ENCODE assay signal across 26 cellular contexts in genomic region chr14:90728951-90729350, GRCh38.
"Had no signal": no experiment of that assay in that cellular context is flagged by ENCODE, and none has a peak within 500 bp of the region (broad histone marks: within the 10 kb centered on the region; RNA-seq: fewer than 3 reads in every experiment).

No MANE protein-coding gene starts in this region.

- H3K9me3 ChIP-seq: ascending aorta, breast epithelium, gastroesophageal sphincter, heart right ventricle, left lung, tibial artery had no signal

- H3K27ac Mint-ChIP-seq: activated CD8-positive, alpha-beta T cell treated with anti-CD3 and anti-CD28 coated beads, Interleukin-2, amount 10 ng/mL, durations not matched to agents 7 days and 5 days; activated naive CD8-positive, alpha-beta T cell treated with anti-CD3 and anti-CD28 coated beads, Interleukin-2, amount 50 U/mL, for 24 hours; activated T-helper 1 cell treated with anti-CD3 and anti-CD28 coated beads, Interleukin-12 subunit alpha, Interleukin-12 subunit beta, Interleukin-2, Interleukin-4 antibody, amounts not matched to agents 30 ng/mL and 10 ng/mL and 1 ng/mL, durations not matched to agents 14 hours and 24 hours and 36 hours; progenitor cell of endocrine pancreas; T-cell; T-helper 2 cell treated with Interferon-gamma antibody and Interleukin-4, amounts not matched to agents 5 μg/mL and 100 μg/mL, for 36 hours had no signal

- DNase-seq: activated CD4-positive, alpha-beta T cell treated with anti-CD3 and anti-CD28 coated beads, Interleukin-2, amount 50 U/mL, for 1 hour; activated CD4-positive, CD25-positive, alpha-beta regulatory T cell treated with anti-CD3 and anti-CD28 coated beads, Interleukin-2, amount 50 U/mL, for 72 hours; activated CD8-positive, alpha-beta T cell treated with anti-CD3 and anti-CD28 coated beads, Interleukin-2, amount 10 ng/mL, durations not matched to agents 7 days and 5 days; activated gamma-delta T cell; activated naive CD4-positive, alpha-beta T cell treated with anti-CD3 and anti-CD28 coated beads, Interleukin-2, amount 50 U/mL, for 16 hours; activated naive CD8-positive, alpha-beta T cell treated with anti-CD3 and anti-CD28 coated beads, Interleukin-2, amount 50 U/mL, for 24 hours; cerebellar nuclear complex; cortex of kidney; effector CD4-positive, alpha-beta T cell; heart right ventricle; left lung; naive thymus-derived CD8-positive, alpha-beta T cell; stimulated activated CD4-positive, alpha-beta T cell treated with anti-CD3 and anti-CD28 coated beads, Interleukin-2, amount 100 ng/mL, for 48 hours; stimulated activated naive CD4-positive, alpha-beta T cell; T-cell; tibial artery; WERI-Rb-1 had no signal

- H3K9me3 Mint-ChIP-seq: activated naive CD8-positive, alpha-beta T cell treated with anti-CD3 and anti-CD28 coated beads, Interleukin-2, amount 50 U/mL, for 24 hours; activated T-helper 1 cell treated with anti-CD3 and anti-CD28 coated beads, Interleukin-12 subunit alpha, Interleukin-12 subunit beta, Interleukin-2, Interleukin-4 antibody, amounts not matched to agents 30 ng/mL and 10 ng/mL and 1 ng/mL, durations not matched to agents 14 hours and 24 hours and 36 hours; naive thymus-derived CD8-positive, alpha-beta T cell; T-cell; T-helper 2 cell treated with Interferon-gamma antibody and Interleukin-4, amounts not matched to agents 5 μg/mL and 100 μg/mL, for 36 hours had no signal

- H3K27ac ChIP-seq: breast epithelium, gastroesophageal sphincter, heart right ventricle, left lung, WERI-Rb-1 had no signal

- H3K4me3 Mint-ChIP-seq: activated CD8-positive, alpha-beta T cell treated with anti-CD3 and anti-CD28 coated beads, Interleukin-2, amount 10 ng/mL, durations not matched to agents 7 days and 5 days; activated naive CD8-positive, alpha-beta T cell treated with anti-CD3 and anti-CD28 coated beads, Interleukin-2, amount 50 U/mL, for 24 hours; activated T-helper 1 cell treated with anti-CD3 and anti-CD28 coated beads, Interleukin-12 subunit alpha, Interleukin-12 subunit beta, Interleukin-2, Interleukin-4 antibody, amounts not matched to agents 30 ng/mL and 10 ng/mL and 1 ng/mL, durations not matched to agents 14 hours and 24 hours and 36 hours; naive thymus-derived CD8-positive, alpha-beta T cell; T-cell; T-helper 2 cell treated with Interferon-gamma antibody and Interleukin-4, amounts not matched to agents 5 μg/mL and 100 μg/mL, for 36 hours had no signal

- H3K4me1 ChIP-seq: breast epithelium had no signal

- H3K36me3 ChIP-seq: ascending aorta, breast epithelium, left lung, tibial artery had no signal

- H3K27me3 ChIP-seq: ascending aorta, breast epithelium, gastroesophageal sphincter, heart right ventricle, left lung, tibial artery had no signal

- H3K4me3 ChIP-seq: ascending aorta, breast epithelium, gastroesophageal sphincter, heart right ventricle, left lung, lung, tibial artery had no signal

- ATAC-seq: activated CD8-positive, alpha-beta T cell treated with anti-CD3 and anti-CD28 coated beads, Interleukin-2, amount 10 ng/mL, durations not matched to agents 7 days and 5 days; activated naive CD8-positive, alpha-beta T cell treated with anti-CD3 and anti-CD28 coated beads, Interleukin-2, amount 50 U/mL, for 24 hours; esophagus mucosa; gastroesophageal sphincter; heart right ventricle; left lung; naive thymus-derived CD8-positive, alpha-beta T cell; SK-N-SH treated with all-trans-retinoic acid at 6 μM for 48 hours; T-cell had no signal

- H3K36me3 Mint-ChIP-seq: naive thymus-derived CD8-positive, alpha-beta T cell; T-cell had no signal

- H3K27me3 Mint-ChIP-seq: activated naive CD8-positive, alpha-beta T cell treated with anti-CD3 and anti-CD28 coated beads, Interleukin-2, amount 50 U/mL, for 24 hours had no signal

- H3K4me1 Mint-ChIP-seq: activated naive CD8-positive, alpha-beta T cell treated with anti-CD3 and anti-CD28 coated beads, Interleukin-2, amount 50 U/mL, for 24 hours; T-cell had no signal
